Comparison of ENCODE assay signal across 22 cellular contexts in genomic region chr17:65573283-65573603, GRCh38.
"Had no signal": no experiment of that assay in that cellular context is flagged by ENCODE, and none has a peak within 500 bp of the region (broad histone marks: within the 10 kb centered on the region; RNA-seq: fewer than 3 reads in every experiment).

No MANE protein-coding gene starts in this region.

- H3K27me3 Mint-ChIP-seq: activated CD8-positive, alpha-beta T cell treated with anti-CD3 and anti-CD28 coated beads for 36 hours; activated T-helper 17 cell treated with anti-CD3 and anti-CD28 coated beads, Interleukin-2, amount 50 U/mL, for 72 hours; T-cell had no signal

- H3K36me3 ChIP-seq: cardiac muscle cell, thyroid gland had no signal

- H3K27me3 ChIP-seq: thyroid gland had no signal

- H3K4me3 Mint-ChIP-seq: activated CD8-positive, alpha-beta T cell treated with anti-CD3 and anti-CD28 coated beads for 36 hours; activated naive CD8-positive, alpha-beta T cell treated with anti-CD3 and anti-CD28 coated beads, Interleukin-2, amount 10 ng/mL, durations not matched to agents 7 days and 5 days; activated T-helper 17 cell treated with anti-CD3 and anti-CD28 coated beads, Interleukin-2, amount 50 U/mL, for 72 hours; naive thymus-derived CD8-positive, alpha-beta T cell; T-cell had no signal

- H3K4me1 Mint-ChIP-seq: activated naive CD8-positive, alpha-beta T cell treated with anti-CD3 and anti-CD28 coated beads, Interleukin-2, amount 10 ng/mL, durations not matched to agents 7 days and 5 days; activated T-helper 17 cell treated with anti-CD3 and anti-CD28 coated beads, Interleukin-2, amount 50 U/mL, for 72 hours; T-cell had no signal

- H3K27ac Mint-ChIP-seq: activated CD8-positive, alpha-beta T cell treated with anti-CD3 and anti-CD28 coated beads for 36 hours; activated naive CD8-positive, alpha-beta T cell treated with anti-CD3 and anti-CD28 coated beads, Interleukin-2, amount 10 ng/mL, durations not matched to agents 7 days and 5 days; activated T-helper 17 cell treated with anti-CD3 and anti-CD28 coated beads, Interleukin-2, amount 50 U/mL, for 72 hours; progenitor cell of endocrine pancreas; T-cell had no signal

- H3K9me3 ChIP-seq: thyroid gland had no signal

- ATAC-seq: activated CD8-positive, alpha-beta T cell treated with anti-CD3 and anti-CD28 coated beads for 36 hours; activated T-helper 17 cell treated with anti-CD3 and anti-CD28 coated beads, Interleukin-2, amount 50 U/mL, for 72 hours; naive thymus-derived CD8-positive, alpha-beta T cell; T-cell had no signal

- H3K27ac ChIP-seq: cardiac muscle cell, thyroid gland had no signal

- H3K9me3 Mint-ChIP-seq: activated CD8-positive, alpha-beta T cell treated with anti-CD3 and anti-CD28 coated beads for 36 hours; activated naive CD8-positive, alpha-beta T cell treated with anti-CD3 and anti-CD28 coated beads, Interleukin-2, amount 10 ng/mL, durations not matched to agents 7 days and 5 days; activated T-helper 17 cell treated with anti-CD3 and anti-CD28 coated beads, Interleukin-2, amount 50 U/mL, for 72 hours; naive thymus-derived CD8-positive, alpha-beta T cell; T-cell had no signal

- DNase-seq: activated CD4-positive, alpha-beta T cell treated with anti-CD3 and anti-CD28 coated beads for 48 hours; activated CD4-positive, CD25-positive, alpha-beta regulatory T cell; activated CD8-positive, alpha-beta T cell treated with anti-CD3 and anti-CD28 coated beads for 36 hours; activated naive CD4-positive, alpha-beta T cell; activated naive CD8-positive, alpha-beta T cell treated with anti-CD3 and anti-CD28 coated beads, Interleukin-2, amount 10 ng/mL, durations not matched to agents 7 days and 5 days; activated T-cell treated with anti-CD3 and anti-CD28 coated beads, Interleukin-2, amount 50 U/mL, for 1 hour; amygdala; dermis blood vessel endothelial cell; effector memory CD4-positive, alpha-beta T cell; hippocampal formation; mesenchymal stem cell; naive thymus-derived CD8-positive, alpha-beta T cell; occipital lobe; stimulated activated CD4-positive, alpha-beta T cell treated with anti-CD3 and anti-CD28 coated beads, Interleukin-12 subunit alpha, Interleukin-12 subunit beta, amount 100 ng/mL, for 4 hours; stimulated activated CD4-positive, alpha-beta T cell treated with anti-CD3 and anti-CD28 coated beads, Interleukin-2, amount 100 ng/mL, for 24 hours; stimulated activated naive CD4-positive, alpha-beta T cell treated with Interleukin-2 at 50 U/mL for 16 hours; T-cell; T-helper 9 cell; thyroid gland had no signal

- H3K36me3 Mint-ChIP-seq: activated naive CD8-positive, alpha-beta T cell treated with anti-CD3 and anti-CD28 coated beads, Interleukin-2, amount 10 ng/mL, durations not matched to agents 7 days and 5 days; naive thymus-derived CD8-positive, alpha-beta T cell; T-cell had no signal

- H3K4me1 ChIP-seq: thyroid gland had no signal

- H3K4me3 ChIP-seq: cardiac muscle cell, thyroid gland had no signal
